8 cellular contexts compared by ENCODE assay signal in the genomic region with DNA sequence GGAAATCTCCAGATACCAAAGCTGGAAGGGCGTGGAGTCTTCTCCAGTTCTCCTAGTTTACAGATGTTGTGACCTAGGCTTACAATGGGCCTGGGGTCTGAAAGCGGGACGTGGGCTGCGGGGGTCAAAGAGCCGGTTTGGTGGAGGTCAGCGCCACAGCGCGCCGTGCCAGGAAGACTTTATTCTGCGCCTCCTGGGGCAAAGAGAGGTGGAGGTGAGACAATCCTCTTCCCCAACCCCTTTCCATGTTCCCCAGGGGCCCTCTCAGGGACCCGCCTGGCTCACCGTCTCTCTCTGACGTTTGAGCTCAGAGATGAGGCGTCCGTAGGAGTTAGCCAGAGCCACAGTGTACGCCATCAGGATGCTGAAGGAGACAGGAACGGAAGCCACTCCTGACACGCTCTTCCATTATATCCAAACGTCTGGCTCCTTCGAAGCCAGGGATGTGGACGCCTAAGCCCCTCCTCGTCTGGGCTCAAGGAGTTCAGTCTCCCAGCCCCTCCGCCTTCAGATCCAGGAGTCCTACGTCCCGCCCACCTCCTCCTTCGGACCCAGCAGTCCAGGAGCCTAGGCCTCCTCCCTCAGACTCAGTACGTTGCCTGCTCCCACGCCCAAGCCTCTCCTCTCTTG. TPM values are rescaled to one million over a fixed set of nuclear protein-coding genes. Genes with fewer than 3 reads are reported as not detected.
DNase-seq lines count a peak whose midpoint lies in the region; ATAC-seq and TF ChIP-seq lines count a peak whose summit lies in the region.

No MANE protein-coding gene starts in this region.

- peaks cover 38% of the 10 kb centered on the region for H3K36me3 Mint-ChIP-seq in activated T-helper 17 cell treated with anti-CD3 and anti-CD28 coated beads, Interleukin-2, amount 50 U/mL, for 72 hours (ENCODE audit: low read depth)

- H3K4me1 Mint-ChIP-seq in activated T-helper 17 cell treated with anti-CD3 and anti-CD28 coated beads, Interleukin-2, amount 50 U/mL, for 72 hours, result peaks cover 25% of the 10 kb centered on the region

- ATAC-seq in HG03342 (IDR thresholded peaks at IDR 0.05; ENCODE audit: unreplicated experiment) (peak; percentile 0), GM18870 (IDR thresholded peaks at IDR 0.05; ENCODE audit: unreplicated experiment) (no peak)
- ATAC-seq in activated T-helper 17 cell treated with anti-CD3 and anti-CD28 coated beads, Interleukin-2, amount 50 U/mL, for 72 hours (replicated peaks), result no peak

- no peaks in the 10 kb centered on the region for H3K4me1 ChIP-seq in iPS-20b (ENCODE audit: insufficient read depth, low read length)
- peaks cover 37% of the 10 kb centered on the region for H3K4me1 ChIP-seq in stomach smooth muscle (ENCODE audit: control insufficient read depth, insufficient read depth, low read length)

- peak overlapping the region; percentile 79; the same call in 1 of the 2 replicates for H3K9ac ChIP-seq in iPS-20b (ENCODE audit: low read depth, low read length)
- H3K9ac ChIP-seq in stomach smooth muscle (ENCODE audit: low read length in 2 of 2), result peak overlapping the region; percentile 75 to 90

- H3K4me3 Mint-ChIP-seq in activated T-helper 17 cell treated with anti-CD3 and anti-CD28 coated beads, Interleukin-2, amount 50 U/mL, for 72 hours, result peak overlapping the region; percentile 95

- no peaks in the 10 kb centered on the region for H3K27me3 Mint-ChIP-seq in activated T-helper 17 cell treated with anti-CD3 and anti-CD28 coated beads, Interleukin-2, amount 50 U/mL, for 72 hours

- H3K9me3 ChIP-seq in iPS-20b (ENCODE audit: insufficient read depth, low read depth, low read length) (no peaks in the 10 kb centered on the region), stomach smooth muscle (ENCODE audit: control insufficient read depth in 2 of 2, low read length in 2 of 2) (no peaks in the 10 kb centered on the region)

- no peaks in the 10 kb centered on the region for H3K9me3 Mint-ChIP-seq in activated T-helper 17 cell treated with anti-CD3 and anti-CD28 coated beads, Interleukin-2, amount 50 U/mL, for 72 hours

- DNase-seq in GM06990 (ENCODE audit: extremely low read depth, insufficient read length) (no peak), epidermal melanocyte (ENCODE audit: insufficient read length, low spot score) (no peak), NCI-H1417 treated with DMSO at 0.1 percent for 48 hours (lab: John Stamatoyannopoulos, UW) (no peak)

- peak overlapping the region; percentile 78 for H3K4me3 ChIP-seq in GM06990 (replicated peaks; ENCODE audit: low read depth, low read length)
- H3K4me3 ChIP-seq in iPS-20b (ENCODE audit: low read length), result peak overlapping the region; percentile 81
- H3K4me3 ChIP-seq in stomach smooth muscle (ENCODE audit: low read length in 2 of 2), result peak overlapping the region; percentile 81 to 84

- H3K27ac ChIP-seq in iPS-20b (ENCODE audit: low read length) (peak overlapping the region; percentile 1), stomach smooth muscle (ENCODE audit: low read length) (peak overlapping the region; percentile 94)

- peaks cover 16% of the 10 kb centered on the region for H3K36me3 ChIP-seq in GM06990 (ENCODE audit: control insufficient read depth, insufficient read depth, low read length)
- H3K36me3 ChIP-seq in iPS-20b (ENCODE audit: insufficient read depth, low read depth, low read length), result peaks cover 29% of the 10 kb centered on the region
- H3K36me3 ChIP-seq in stomach smooth muscle (ENCODE audit: control insufficient read depth in 2 of 2, insufficient read depth in 2 of 2, low read length in 2 of 2), result peaks cover 11 to 13% of the 10 kb centered on the region in 2 donors

- peak overlapping the region; percentile 97 for H3K27ac Mint-ChIP-seq in activated T-helper 17 cell treated with anti-CD3 and anti-CD28 coated beads, Interleukin-2, amount 50 U/mL, for 72 hours

- no peaks in the 10 kb centered on the region for H3K27me3 ChIP-seq in GM06990 (replicated peaks; ENCODE audit: control insufficient read depth, insufficient read depth, low read length)
- peaks cover 6% of the 10 kb centered on the region; the same call in 1 of the 2 replicates for H3K27me3 ChIP-seq in iPS-20b (ENCODE audit: insufficient read depth, low read length)
- peaks cover 3 to 10% of the 10 kb centered on the region in 2 donors for H3K27me3 ChIP-seq in stomach smooth muscle (ENCODE audit: control insufficient read depth in 1 of 2, insufficient read depth in 2 of 2, low read length in 2 of 2)

- no peak for TF ChIP-seq CTCF in GM06990 (IDR thresholded peaks at IDR 0.05; ENCODE audit: insufficient read depth, low read length, poor library complexity, severe bottlenecking)

RNA-seq across cellular contexts. Expression of a gene that starts 0.8 kb away (rescaled TPM):
- total RNA-seq in activated T-helper 17 cell treated with anti-CD3 and anti-CD28 coated beads, Interleukin-2, amount 50 U/mL, for 72 hours, result 1 to 10 TPM; 2.8 to 3.8 TPM

RNA-seq across cellular contexts. Expression of a gene that starts 12.7 kb away (rescaled TPM):
- 1 to 10 TPM; 1.0 to 1.1 TPM for total RNA-seq in activated T-helper 17 cell treated with anti-CD3 and anti-CD28 coated beads, Interleukin-2, amount 50 U/mL, for 72 hours

RNA-seq across cellular contexts. Expression of a gene that starts 22.7 kb away (rescaled TPM):
- 10 to 100 TPM; 51.4 to 61.4 TPM for total RNA-seq in activated T-helper 17 cell treated with anti-CD3 and anti-CD28 coated beads, Interleukin-2, amount 50 U/mL, for 72 hours

RNA-seq across cellular contexts. Expression of a gene that starts 29.1 kb away (rescaled TPM):
- 10 to 100 TPM; 58.6 to 65.9 TPM for total RNA-seq in activated T-helper 17 cell treated with anti-CD3 and anti-CD28 coated beads, Interleukin-2, amount 50 U/mL, for 72 hours

RNA-seq across cellular contexts. Expression of a gene that starts 30.8 kb away (rescaled TPM):
- 10 to 100 TPM; 14.3 to 16.7 TPM for total RNA-seq in activated T-helper 17 cell treated with anti-CD3 and anti-CD28 coated beads, Interleukin-2, amount 50 U/mL, for 72 hours
